Comparison of ENCODE assay signal across 1 cellular context in genomic region chr17:73396429-73397277, GRCh38.
TF ChIP-seq lines count a peak whose summit lies in the region.

No MANE protein-coding gene starts in this region.

TF ChIP-seq in GM23338, 12 proteins besides CTCF, POLR2A, EP300 and RAD21:
- no peak for TF ChIP-seq ETS1 (IDR thresholded peaks at IDR 0.05)
- no peak for TF ChIP-seq EZH2 (IDR thresholded peaks at IDR 0.05; ENCODE audit: low read depth, unreplicated experiment)
- no peak for TF ChIP-seq REST (IDR thresholded peaks at IDR 0.05; ENCODE audit: unreplicated experiment)
- TF ChIP-seq EZH2phosphoT487 (IDR thresholded peaks at IDR 0.05; ENCODE audit: unreplicated experiment): no peak
- TF ChIP-seq POLR2AphosphoS5 (IDR thresholded peaks at IDR 0.05; ENCODE audit: low read depth): no peak
- TF ChIP-seq CREB1 (CRISPR knock-in tag; IDR thresholded peaks at IDR 0.05; ENCODE audit: low read depth): no peak
- TF ChIP-seq ZNF114 (CRISPR knock-in tag; IDR thresholded peaks at IDR 0.05): no peak
- TF ChIP-seq NANOG (IDR thresholded peaks at IDR 0.05; ENCODE audit: borderline replicate concordance): no peak
- TF ChIP-seq ZNF462 (CRISPR knock-in tag; IDR thresholded peaks at IDR 0.05): no peak
- TF ChIP-seq STAT1 (IDR thresholded peaks at IDR 0.05; ENCODE audit: unreplicated experiment): no peak
- no peak for TF ChIP-seq JUNB (IDR thresholded peaks at IDR 0.05; ENCODE audit: unreplicated experiment)
- no peak for TF ChIP-seq ZNF331 (CRISPR knock-in tag; IDR thresholded peaks at IDR 0.05; ENCODE audit: low read depth)
